ENCODE assay signal across 8 cellular contexts in genomic region chr10:112471878-112472487, GRCh38. TPM values are rescaled to one million over a fixed set of nuclear protein-coding genes. Genes with fewer than 3 reads are reported as not detected.
A peak's percentile ranks its signal among the peaks of the same experiment; 100 is the strongest.
DNase-seq lines count a peak whose midpoint lies in the region; ATAC-seq and TF ChIP-seq lines count a peak whose summit lies in the region.

No MANE protein-coding gene starts in this region.

- H3K9me3 ChIP-seq in HCT116 (ENCODE audit: control insufficient read depth in 1 of 2, insufficient read depth in 1 of 2, low read depth in 1 of 2, low read length in 2 of 2) (no peaks in the 10 kb centered on the region), heart right ventricle (no peaks in the 10 kb centered on the region)

- H3K36me3 ChIP-seq in HCT116 (ENCODE audit: control insufficient read depth in 1 of 2, insufficient read depth in 2 of 2, low read length in 2 of 2) (peaks cover 3 to 12% of the 10 kb centered on the region in 2 experiments; a peak in 2 of 4 replicates), heart right ventricle (peaks cover 0 to 35% (median 0%) of the 10 kb centered on the region in 9 donors)

- peak overlapping the region; percentile 39 for H3K9ac ChIP-seq in HCT116 (ENCODE audit: low read length)

- RAD21 ChIA-PET in HCT116 (lab: Charles Lee; ENCODE audit: low non-redundant PET in 1 of 2, low total read pairs in 2 of 2, uncharacterized antibody in 2 of 2, unreplicated experiment in 2 of 2) = interaction anchor here (0.7 to 1.2 kb wide), 7 partner anchors 37 to 1049 kb away, joined by 3 to 6 read pairs (median 4); partner anchors contain the start of gene GPAM (in 1 of the 2)

- peaks cover 30 to 42% of the 10 kb centered on the region in 2 experiments for H3K4me1 ChIP-seq in HCT116 (ENCODE audit: control insufficient read depth in 1 of 2, insufficient read depth in 2 of 2, low read length in 2 of 2)
- H3K4me1 ChIP-seq in heart right ventricle = peaks cover 0 to 8% (median 0%) of the 10 kb centered on the region in 9 donors

- H3K36me3 Mint-ChIP-seq in activated CD8-positive, alpha-beta T cell treated with anti-CD3 and anti-CD28 coated beads for 36 hours (ENCODE audit: low read depth) = peaks cover 2% of the 10 kb centered on the region

- TF ChIP-seq RAD21 in HCT116 (IDR thresholded peaks at IDR 0.05; ENCODE audit: low read depth) = peak; percentile 96

- ATAC-seq in Right ventricle myocardium superior (ENCODE audit: poor library complexity) = peak; percentile 81
- ATAC-seq in HCT116 = peak; percentile 81
- peak; percentile 78 for ATAC-seq in activated CD8-positive, alpha-beta T cell treated with anti-CD3 and anti-CD28 coated beads for 36 hours
- ATAC-seq in heart right ventricle = peak in 6 of 8 donors; percentile 56 to 73 (median 61)
- ATAC-seq in sciatic nerve = peak; percentile 79
- ATAC-seq in HG03439 (IDR thresholded peaks at IDR 0.05; ENCODE audit: unreplicated experiment) = no peak

- no peak overlapping the region for H3K4me3 Mint-ChIP-seq in activated CD8-positive, alpha-beta T cell treated with anti-CD3 and anti-CD28 coated beads for 36 hours

- H4K20me1 ChIP-seq in HCT116 (ENCODE audit: insufficient read depth) = no peaks in the 10 kb centered on the region

- BruUV-seq in HCT116 (replicated peaks; lab: Mats Ljungman, UMichigan) = no TSS peak

- CTCF ChIA-PET in HCT116 (lab: Charles Lee) = interaction anchor here (0.6 to 6.5 kb wide), 58 partner anchors 9 to 1091 kb away, joined by 3 to 57 read pairs (median 4); partner anchors contain the start of genes GPAM, VTI1A and ZDHHC6
- CTCF ChIA-PET in activated CD8-positive, alpha-beta T cell treated with anti-CD3 and anti-CD28 coated beads for 36 hours (lab: Charles Lee) = interaction anchor here (0.6 to 3.1 kb wide), 53 partner anchors 9 to 1091 kb away, joined by 3 to 31 read pairs (median 5); partner anchors contain the start of genes ACSL5, VTI1A and ZDHHC6

- peaks cover 62% of the 10 kb centered on the region for H3K79me2 ChIP-seq in HCT116 (ENCODE audit: insufficient read depth, low read length)

- H3K27ac ChIP-seq in HCT116 (ENCODE audit: low read depth, low read length) (peak overlapping the region; percentile 32), heart right ventricle (no peak overlapping the region)

- no peak for DNase-seq in Right ventricle myocardium superior
- DNase-seq in cardiac septum (ENCODE audit: low spot score) = no peak
- peak; percentile 72 for DNase-seq in HCT116 (ENCODE audit: low read depth, low spot score)
- DNase-seq in NCI-H146 treated with DMSO at 0.1 percent for 48 hours (lab: John Stamatoyannopoulos, UW; ENCODE audit: unreplicated experiment) = peak; percentile 57
- no peak for DNase-seq in activated CD8-positive, alpha-beta T cell treated with anti-CD3 and anti-CD28 coated beads for 36 hours
- no peak for DNase-seq in heart right ventricle
- DNase-seq in sciatic nerve (ENCODE audit: low spot score) = no peak

- peak; percentile 72 to 93 (median 84) for TF ChIP-seq CTCF in HCT116 (IDR thresholded peaks at IDR 0.05 in 2 of 3, conservative IDR thresholded peaks at IDR 0.05 in 1 of 3; ENCODE audit: borderline replicate concordance in 1 of 3, insufficient read depth in 1 of 3, low read depth in 2 of 3, low read length in 2 of 3)
- TF ChIP-seq CTCF in activated CD8-positive, alpha-beta T cell treated with anti-CD3 and anti-CD28 coated beads for 36 hours (IDR thresholded peaks at IDR 0.05) = peak; percentile 82
- peak; percentile 55 to 81 (median 76) for TF ChIP-seq CTCF in heart right ventricle (IDR thresholded peaks at IDR 0.05)

- H3K4me1 Mint-ChIP-seq in activated CD8-positive, alpha-beta T cell treated with anti-CD3 and anti-CD28 coated beads for 36 hours (ENCODE audit: low read depth) = peaks cover 14% of the 10 kb centered on the region

- TF ChIP-seq POLR2A in HCT116 (IDR thresholded peaks at IDR 0.05; ENCODE audit: borderline replicate concordance, extremely low read depth, insufficient read depth, insufficient read length) = no peak

- no peak overlapping the region for H3K4me3 ChIP-seq in HCT116 (replicated peaks in 1 of 2; ENCODE audit: low read depth in 1 of 2, low read length in 2 of 2)
- no peak overlapping the region for H3K4me3 ChIP-seq in heart right ventricle

- no peak overlapping the region for H2AFZ ChIP-seq in HCT116 (ENCODE audit: low read depth, low read length, poor library complexity, severe bottlenecking)

- no peaks in the 10 kb centered on the region for H3K27me3 Mint-ChIP-seq in activated CD8-positive, alpha-beta T cell treated with anti-CD3 and anti-CD28 coated beads for 36 hours

- POLR2A ChIA-PET in HCT116 (lab: Charles Lee) = interaction anchor here (0.8 to 1.3 kb wide), 4 partner anchors 56 to 482 kb away, joined by 3 to 5 read pairs (median 4); no protein-coding TSS in a partner anchor
- POLR2A ChIA-PET in activated CD8-positive, alpha-beta T cell treated with anti-CD3 and anti-CD28 coated beads for 36 hours (lab: Charles Lee) = interaction anchor here (0.6 kb wide), 1 partner anchor 41 kb away, joined by 4 read pairs; no protein-coding TSS in a partner anchor

- H3K9me2 ChIP-seq in HCT116 (ENCODE audit: insufficient read depth) = no peaks in the 10 kb centered on the region

- H3K4me2 ChIP-seq in HCT116 (ENCODE audit: low read length) = peak overlapping the region; percentile 52

- no peaks in the 10 kb centered on the region for H3K27me3 ChIP-seq in HCT116 (ENCODE audit: insufficient read depth, low read length)
- no peaks in the 10 kb centered on the region for H3K27me3 ChIP-seq in heart right ventricle

- H3K9me3 Mint-ChIP-seq in activated CD8-positive, alpha-beta T cell treated with anti-CD3 and anti-CD28 coated beads for 36 hours = no peaks in the 10 kb centered on the region

- peak overlapping the region; percentile 64 for H3K27ac Mint-ChIP-seq in activated CD8-positive, alpha-beta T cell treated with anti-CD3 and anti-CD28 coated beads for 36 hours

- intact Hi-C loops in Right ventricle myocardium superior (cut with DNase I) = loop anchor here (10.0 kb wide), 1 partner anchor 913 kb away; no protein-coding TSS in a partner anchor
- intact Hi-C loops in cardiac septum (cut with DNase I) = loop anchor here (10.0 kb wide), 1 partner anchor 653 kb away; no protein-coding TSS in a partner anchor
- intact Hi-C loops in HCT116 (cut with micrococcal nuclease) = loop anchor here (2.0 to 10.0 kb wide), 3 partner anchors 273 to 979 kb away; no protein-coding TSS in a partner anchor
- intact Hi-C loops in activated CD8-positive, alpha-beta T cell treated with anti-CD3 and anti-CD28 coated beads for 36 hours (cut with micrococcal nuclease) = loop anchor here (10.0 kb wide), 2 partner anchors 913 to 1093 kb away; no protein-coding TSS in a partner anchor
- intact Hi-C loops in heart right ventricle (cut with DNase I) = loop anchor here in 2 of 10 donors (10.0 kb wide), 2 partner anchors 913 to 1093 kb away; no protein-coding TSS in a partner anchor
- intact Hi-C loops in sciatic nerve (cut with DNase I) = no loop called here

- WGBS in heart right ventricle, 2 donors = 24% methylated on average over 4 of the region's 4 CpGs

TF ChIP-seq in HCT116, 20 proteins besides CTCF, POLR2A, EP300 and RAD21:
- TF ChIP-seq CBX3 (IDR thresholded peaks at IDR 0.05; ENCODE audit: low read depth) (0 out of 2 replicates have a peak, but pooled peaks have one; percentile 47), SRF (IDR thresholded peaks at IDR 0.05; ENCODE audit: low read depth) (no peak)

RNA-seq across cellular contexts. Expression of gene VTI1A, which starts 25.0 kb away (rescaled TPM):
- total RNA-seq in Right ventricle myocardium superior (18.7 TPM), cardiac septum (20.5 TPM), HCT116 (2021; ENCODE audit: unreplicated experiment) (80.7 TPM), heart right ventricle (10 to 100 TPM; 15.7 to 24.5 (median 21.1) TPM), sciatic nerve (44.0 TPM)
- polyA plus RNA-seq in HCT116 (2012) = 15.4 and 23.6 TPM in 2 replicates
- total RNA-seq in activated CD8-positive, alpha-beta T cell treated with anti-CD3 and anti-CD28 coated beads for 36 hours = 10 to 100 TPM; 29.4 to 30.0 TPM
- 1 to 10 TPM; 6.2 to 8.2 TPM for polyA plus RNA-seq in heart right ventricle

RNA-seq across cellular contexts. Expression of gene ZDHHC6, which starts 25.3 kb away (rescaled TPM):
- total RNA-seq in Right ventricle myocardium superior = 16.5 TPM
- total RNA-seq in cardiac septum = 18.3 TPM
- total RNA-seq in HCT116 (2021; ENCODE audit: unreplicated experiment) = 88.5 TPM
- 28.5 and 41.6 TPM in 2 replicates for polyA plus RNA-seq in HCT116 (2012)
- 10 to 100 TPM; 36.6 to 37.6 TPM for total RNA-seq in activated CD8-positive, alpha-beta T cell treated with anti-CD3 and anti-CD28 coated beads for 36 hours
- total RNA-seq in heart right ventricle = 10 to 100 TPM; 11.0 to 19.3 (median 15.2) TPM
- 10 to 100 TPM; 19.4 to 34.5 TPM for polyA plus RNA-seq in heart right ventricle
- 30.4 TPM for total RNA-seq in sciatic nerve

Comparison
In these comparisons a context has a peak if more than half of its experiments do, and no peak if none do; other contexts are left out.
1. DNase-seq: peak in HCT116 (single experiment) and NCI-H146 treated with DMSO at 0.1 percent for 48 hours (single experiment); none in Right ventricle myocardium superior (single experiment), cardiac septum (single experiment), activated CD8-positive, alpha-beta T cell treated with anti-CD3 and anti-CD28 coated beads for 36 hours (single experiment), heart right ventricle (0 of 2) and sciatic nerve (single experiment).
2. Peak in every context shown above with its lines, with median percentiles within 50 percentile points of each other: CTCF ChIP-seq.